Comparison of ENCODE assay signal across 17 cellular contexts in the genomic region with DNA sequence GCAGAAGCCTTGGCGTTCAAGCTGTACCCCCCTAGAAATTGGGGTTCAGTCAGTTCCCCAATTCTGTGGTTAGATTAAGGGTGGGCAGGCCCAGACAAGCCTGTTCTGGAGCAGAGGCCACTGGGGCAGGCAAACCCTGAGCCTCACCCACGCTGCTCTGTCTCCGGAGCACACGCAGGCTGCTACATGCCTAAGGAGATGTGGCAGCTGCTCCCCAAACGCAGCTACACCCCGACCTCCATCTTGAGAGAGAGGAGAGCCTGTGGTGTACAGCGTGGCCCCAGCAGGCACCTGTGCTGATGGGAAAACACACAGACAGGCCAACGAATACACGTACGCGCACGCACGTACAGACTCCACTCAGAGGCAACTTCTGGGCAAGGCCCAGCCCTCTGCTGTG. TPM values are rescaled to one million over a fixed set of nuclear protein-coding genes. Genes with fewer than 3 reads are reported as not detected.
DNase-seq lines count a peak whose midpoint lies in the region; ATAC-seq, FAIRE-seq and TF ChIP-seq lines count a peak whose summit lies in the region.
"Had no signal": no experiment of that assay in that cellular context is flagged by ENCODE, and none has a peak within 500 bp of the region (broad histone marks: within the 10 kb centered on the region; RNA-seq: fewer than 3 reads in every experiment).

No MANE protein-coding gene starts in this region.

- POLR2A ChIA-PET in PC-3 (lab: Charles Lee; ENCODE audit: unreplicated experiment) = interaction anchor here (0.6 kb wide), 1 partner anchor 99 kb away, joined by 3 read pairs; no protein-coding TSS in a partner anchor
- POLR2A ChIA-PET in activated CD4-positive, alpha-beta T cell treated with anti-CD3 and anti-CD28 coated beads, Interleukin-2, amount 10 ng/mL, durations not matched to agents 7 days and 5 days (lab: Charles Lee) = no interaction called here

- H3K79me2 ChIP-seq in PC-3 (ENCODE audit: low read length) = no peaks in the 10 kb centered on the region
- no peaks in the 10 kb centered on the region for H3K79me2 ChIP-seq in mammary epithelial cell (ENCODE audit: insufficient read depth, low read length)
- H3K79me2 ChIP-seq in keratinocyte (ENCODE audit: control insufficient read depth, insufficient read depth, low read length) = no peaks in the 10 kb centered on the region

- H3K27ac Mint-ChIP-seq in activated CD4-positive, alpha-beta T cell treated with anti-CD3 and anti-CD28 coated beads, Interleukin-2, amount 10 ng/mL, durations not matched to agents 7 days and 5 days = no peak overlapping the region
- no peak overlapping the region for H3K27ac Mint-ChIP-seq in nephron progenitor cell

- H3K4me3 Mint-ChIP-seq in activated CD4-positive, alpha-beta T cell treated with anti-CD3 and anti-CD28 coated beads, Interleukin-2, amount 10 ng/mL, durations not matched to agents 7 days and 5 days = no peak overlapping the region
- H3K4me3 Mint-ChIP-seq in nephron progenitor cell = no peak overlapping the region
- H3K4me3 Mint-ChIP-seq: CD4-positive, CD25-positive, alpha-beta regulatory T cell had no signal

- H3K9me3 ChIP-seq in PC-3 (ENCODE audit: low read length) (no peaks in the 10 kb centered on the region), mammary epithelial cell (replicated peaks; ENCODE audit: insufficient read depth, low read length) (no peaks in the 10 kb centered on the region), keratinocyte (ENCODE audit: control insufficient read depth, low read depth, low read length) (no peaks in the 10 kb centered on the region)

- H3K27me3 Mint-ChIP-seq in activated CD4-positive, alpha-beta T cell treated with anti-CD3 and anti-CD28 coated beads, Interleukin-2, amount 10 ng/mL, durations not matched to agents 7 days and 5 days = peaks cover 5% of the 10 kb centered on the region
- peaks cover 9% of the 10 kb centered on the region for H3K27me3 Mint-ChIP-seq in nephron progenitor cell (ENCODE audit: low read depth, poor library complexity)
- H3K27me3 Mint-ChIP-seq: CD4-positive, CD25-positive, alpha-beta regulatory T cell had no signal

- 8% methylated on average over 13 of the region's 13 CpGs for WGBS in mammary epithelial cell (ENCODE audit: low coverage, missing lambda C conversion rate)

- TF ChIP-seq CTCF in C4-2B (conservative IDR thresholded peaks at IDR 0.05) (no peak), PC-3 (conservative IDR thresholded peaks at IDR 0.05; ENCODE audit: low read depth, low read length) (no peak), mammary epithelial cell (conservative IDR thresholded peaks at IDR 0.05 in 1 of 2, IDR thresholded peaks at IDR 0.05 in 1 of 2; ENCODE audit: extremely low read depth in 1 of 2, insufficient read depth in 1 of 2, low read depth in 1 of 2, low read length in 2 of 2) (no peak), keratinocyte (optimal IDR thresholded peaks at IDR 0.05 in 1 of 3, IDR thresholded peaks at IDR 0.05 in 1 of 3, conservative IDR thresholded peaks at IDR 0.05 in 1 of 3; ENCODE audit: extremely low read depth in 1 of 3, insufficient read depth in 2 of 3, low read length in 3 of 3) (no peak), nephron progenitor cell (IDR thresholded peaks at IDR 0.05) (no peak)

- H3K36me3 ChIP-seq in PC-3 (ENCODE audit: low read depth, low read length) (no peaks in the 10 kb centered on the region), mammary epithelial cell (ENCODE audit: insufficient read depth, low read length) (no peaks in the 10 kb centered on the region), keratinocyte (ENCODE audit: control insufficient read depth in 2 of 2, extremely low read depth in 1 of 2, insufficient read depth in 2 of 2, low read length in 2 of 2) (no peaks in the 10 kb centered on the region)

- H3K27me3 ChIP-seq in PC-3 (ENCODE audit: low read length) (no peaks in the 10 kb centered on the region), mammary epithelial cell (ENCODE audit: insufficient read depth, low read length) (no peaks in the 10 kb centered on the region), keratinocyte (ENCODE audit: control insufficient read depth, extremely low read depth, insufficient read depth, low read length) (no peaks in the 10 kb centered on the region)

- H4K20me1 ChIP-seq in PC-3 (ENCODE audit: low read length) (no peaks in the 10 kb centered on the region), mammary epithelial cell (ENCODE audit: insufficient read depth, low read length) (no peaks in the 10 kb centered on the region), keratinocyte (ENCODE audit: control insufficient read depth, extremely low read depth, insufficient read depth, low read length) (no peaks in the 10 kb centered on the region)

- CTCF ChIA-PET in PC-3 (lab: Charles Lee) = interaction anchor here (1.6 kb wide), 1 partner anchor 86 kb away, joined by 3 read pairs; no protein-coding TSS in a partner anchor
- CTCF ChIA-PET in mammary epithelial cell (lab: Charles Lee; ENCODE audit: low non-redundant PET) = no interaction called here
- CTCF ChIA-PET in activated CD4-positive, alpha-beta T cell treated with anti-CD3 and anti-CD28 coated beads, Interleukin-2, amount 10 ng/mL, durations not matched to agents 7 days and 5 days (lab: Charles Lee) = no interaction called here

- in situ Hi-C loops in mammary epithelial cell (cut with MboI; ENCODE audit: low sequenced_read_pairs in 2 of 2) = no loop called here

- no peak for DNase-seq in PC-3
- DNase-seq in mammary epithelial cell = peak; percentile 86
- DNase-seq in keratinocyte (ENCODE audit: low read depth, low spot score) = no peak
- no peak for DNase-seq in activated CD4-positive, alpha-beta T cell treated with anti-CD3 and anti-CD28 coated beads, Interleukin-2, amount 10 ng/mL, durations not matched to agents 7 days and 5 days
- no peak for DNase-seq in nephron progenitor cell
- no peak for DNase-seq in effector CD4-positive, alpha-beta T cell
- no peak for DNase-seq in RKO (ENCODE audit: low spot score)
- DNase-seq: CD4-positive, CD25-positive, alpha-beta regulatory T cell; DND-41; GF-D8; Karpas-422; NCI-H187 treated with DMSO at 0.1 percent for 48 hours; NCI-H774 had no signal

- no peak overlapping the region for H3K4me3 ChIP-seq in PC-3 (ENCODE audit: low read length)
- H3K4me3 ChIP-seq in mammary epithelial cell (replicated peaks in 1 of 3; ENCODE audit: insufficient read depth in 1 of 3, low read depth in 2 of 3, low read length in 3 of 3) = no peak overlapping the region
- peak overlapping the region in 1 of 3 experiments; percentile 50 for H3K4me3 ChIP-seq in keratinocyte (ENCODE audit: control insufficient read depth in 2 of 3, extremely low read depth in 1 of 3, insufficient read depth in 2 of 3, low read depth in 1 of 3, low read length in 3 of 3)

- no peaks in the 10 kb centered on the region for H3K36me3 Mint-ChIP-seq in activated CD4-positive, alpha-beta T cell treated with anti-CD3 and anti-CD28 coated beads, Interleukin-2, amount 10 ng/mL, durations not matched to agents 7 days and 5 days (ENCODE audit: low read depth)
- no peaks in the 10 kb centered on the region for H3K36me3 Mint-ChIP-seq in nephron progenitor cell (ENCODE audit: low read depth)
- H3K36me3 Mint-ChIP-seq: CD4-positive, CD25-positive, alpha-beta regulatory T cell had no signal

- peak overlapping the region; percentile 90 for H3K27ac ChIP-seq in C4-2B
- peak overlapping the region; percentile 98 for H3K27ac ChIP-seq in PC-3 (ENCODE audit: low read length)
- peak overlapping the region; percentile 89 for H3K27ac ChIP-seq in mammary epithelial cell (ENCODE audit: insufficient read depth, low read depth, low read length)
- peak overlapping the region; percentile 97 for H3K27ac ChIP-seq in keratinocyte (ENCODE audit: control insufficient read depth, insufficient read depth, low read length)

- H2AFZ ChIP-seq in PC-3 (ENCODE audit: low read length) (no peak overlapping the region), mammary epithelial cell (ENCODE audit: low read depth, low read length) (peak overlapping the region; percentile 43), keratinocyte (ENCODE audit: control insufficient read depth, low read length) (peak overlapping the region; percentile 59)

- ATAC-seq in PC-3 = no peak

- H3K9me3 Mint-ChIP-seq in activated CD4-positive, alpha-beta T cell treated with anti-CD3 and anti-CD28 coated beads, Interleukin-2, amount 10 ng/mL, durations not matched to agents 7 days and 5 days = no peaks in the 10 kb centered on the region
- no peaks in the 10 kb centered on the region for H3K9me3 Mint-ChIP-seq in nephron progenitor cell

- dilution Hi-C loops in mammary epithelial cell (cut with HindIII; ENCODE audit: low sequenced_read_pairs) (no loop called here), keratinocyte (cut with MboI; ENCODE audit: extremely low pct_ligation_motif_present, low sequenced_read_pairs) (no loop called here)

- H3K4me1 ChIP-seq in PC-3 (ENCODE audit: insufficient read depth, low read length) (peaks cover 58% of the 10 kb centered on the region), mammary epithelial cell (ENCODE audit: insufficient read depth, low read length) (peaks cover 59% of the 10 kb centered on the region), keratinocyte (ENCODE audit: control insufficient read depth, extremely low read depth, insufficient read depth, low read length) (peaks cover 59% of the 10 kb centered on the region)

- no peaks in the 10 kb centered on the region for H3K9me2 ChIP-seq in PC-3 (replicated peaks; ENCODE audit: low read length)

- BruUV-seq in PC-3 (replicated peaks; lab: Mats Ljungman, UMichigan) (no TSS peak), mammary epithelial cell (replicated peaks; lab: Mats Ljungman, UMichigan) (no TSS peak)

- H3F3A ChIP-seq in PC-3 (ENCODE audit: low read length, unreplicated experiment) = peaks cover 3% of the 10 kb centered on the region

- H3K4me2 ChIP-seq in PC-3 (ENCODE audit: low read length) (no peak overlapping the region), mammary epithelial cell (ENCODE audit: insufficient read depth, low read depth, low read length) (peak overlapping the region; percentile 58), keratinocyte (ENCODE audit: control insufficient read depth, extremely low read depth, insufficient read depth, low read depth, low read length) (peak overlapping the region; percentile 80)

- H3K9ac ChIP-seq in PC-3 (ENCODE audit: low read length) = peak overlapping the region; percentile 73; the same call in 1 of the 2 replicates
- peak overlapping the region; percentile 50 for H3K9ac ChIP-seq in mammary epithelial cell (ENCODE audit: insufficient read depth, low read length)
- peak overlapping the region; percentile 81 for H3K9ac ChIP-seq in keratinocyte (ENCODE audit: control insufficient read depth, extremely low read depth, insufficient read depth, low read length)

- H3K9me1 ChIP-seq in keratinocyte (ENCODE audit: control insufficient read depth, extremely low read depth, insufficient read depth, low read length) = peaks cover 4% of the 10 kb centered on the region

- intact Hi-C loops in PC-3 (cut with micrococcal nuclease) (no loop called here), mammary epithelial cell (cut with micrococcal nuclease) (no loop called here)

- peak; percentile 77 for FAIRE-seq in keratinocyte (lab: Jason Lieb, UNC)
- FAIRE-seq: A204.1, RCC 7860 had no signal

- no peaks in the 10 kb centered on the region for H3K4me1 Mint-ChIP-seq in activated CD4-positive, alpha-beta T cell treated with anti-CD3 and anti-CD28 coated beads, Interleukin-2, amount 10 ng/mL, durations not matched to agents 7 days and 5 days
- peaks cover 5% of the 10 kb centered on the region for H3K4me1 Mint-ChIP-seq in nephron progenitor cell
- H3K4me1 Mint-ChIP-seq: CD4-positive, CD25-positive, alpha-beta regulatory T cell had no signal

RNA-seq across cellular contexts. Expression of a gene that starts 33.9 kb away (rescaled TPM):
- total RNA-seq in PC-3 (2014; rRNA removed) (3.5 and 7.8 TPM in 2 replicates), mammary epithelial cell (10 to 100 TPM in 1 of 2 donors, 1 to 10 TPM in 1; 1.3 to 15.3 TPM)
- polyA plus RNA-seq in mammary epithelial cell (3.5 TPM), keratinocyte (7.7 to 20.5 TPM (median 13.0 TPM) in 3 replicates)
- polyA minus RNA-seq in mammary epithelial cell (1.1 TPM), keratinocyte (9.4 to 18.6 TPM (median 14.9 TPM) in 3 replicates)
- polyA plus RNA-seq in keratinocyte (2011; ENCODE audit: low read depth) = 130 TPM
- polyA plus RNA-seq in keratinocyte (2011; cell fraction: cytosol; rRNA removed) = 11.8 and 16.0 TPM in 2 replicates
- polyA plus RNA-seq in keratinocyte (2011; cell fraction: nucleus; rRNA removed) = 45.0 and 50.1 TPM in 2 replicates
- polyA plus RNA-seq in keratinocyte (2012; ENCODE audit: low replicate concordance) = 6.6 and 97.1 TPM in 2 replicates
- 10.4 TPM for polyA minus RNA-seq in keratinocyte (2011; cell fraction: cytosol; rRNA and poly(A)+ RNA removed)
- 23.3 and 32.6 TPM in 2 replicates for polyA minus RNA-seq in keratinocyte (2011; cell fraction: nucleus; rRNA and poly(A)+ RNA removed)
- total RNA-seq in activated CD4-positive, alpha-beta T cell treated with anti-CD3 and anti-CD28 coated beads, Interleukin-2, amount 10 ng/mL, durations not matched to agents 7 days and 5 days = not detected
- total RNA-seq: CD4-positive, CD25-positive, alpha-beta regulatory T cell; H4 had no signal
- polyA plus RNA-seq: CD4-positive, CD25-positive, alpha-beta regulatory T cell had no signal
